Comparison of ENCODE assay signal across 15 cellular contexts in genomic region chr5:42807722-42808447, GRCh38. TPM values are rescaled to one million over a fixed set of nuclear protein-coding genes. Genes with fewer than 3 reads are reported as not detected.
A peak's percentile ranks its signal among the peaks of the same experiment; 100 is the strongest.
DNase-seq lines count a peak whose midpoint lies in the region; ATAC-seq, FAIRE-seq and TF ChIP-seq lines count a peak whose summit lies in the region.
"Had no signal": no experiment of that assay in that cellular context is flagged by ENCODE, and none has a peak within 500 bp of the region (broad histone marks: within the 10 kb centered on the region; RNA-seq: fewer than 3 reads in every experiment).

No MANE protein-coding gene starts in this region.

- peaks cover 2 to 10% of the 10 kb centered on the region in 2 donors for H3K4me1 ChIP-seq in kidney (ENCODE audit: control insufficient read depth in 1 of 2, insufficient read depth in 1 of 2, low read depth in 1 of 2, low read length in 2 of 2)

- H3K27ac ChIP-seq in kidney (ENCODE audit: low read depth in 2 of 2, low read length in 2 of 2): no peak overlapping the region
- H3K27ac ChIP-seq: KMS-11, prostate gland had no signal

- ATAC-seq in sciatic nerve: peak; percentile 14
- ATAC-seq in GM21717 (IDR thresholded peaks at IDR 0.05; ENCODE audit: unreplicated experiment): no peak
- ATAC-seq in stimulated activated naive CD8-positive, alpha-beta T cell treated with anti-CD3 and anti-CD28 coated beads, Interleukin-15, Interleukin-2, amounts not matched to agents 100 U/mL and 50 U/mL, for 24 hours: no peak
- ATAC-seq in GM21576 (IDR thresholded peaks at IDR 0.05; ENCODE audit: unreplicated experiment): no peak
- ATAC-seq: stimulated activated naive CD8-positive, alpha-beta T cell treated with anti-CD3 and anti-CD28 coated beads, Interleukin-15, amount 100 ng/mL, for 72 hours had no signal

- no peak for FAIRE-seq in kidney (lab: Jason Lieb, UNC)

- TF ChIP-seq CTCF in kidney (IDR thresholded peaks at IDR 0.05; ENCODE audit: borderline replicate concordance, extremely low read depth, insufficient read depth): peak; percentile 32

- H3K9me3 ChIP-seq in kidney (ENCODE audit: control insufficient read depth in 1 of 2, low read length in 2 of 2): no peaks in the 10 kb centered on the region
- H3K9me3 ChIP-seq: prostate gland had no signal

- H3K9ac ChIP-seq in kidney (ENCODE audit: low read length in 2 of 2): no peak overlapping the region
- H3K9ac ChIP-seq: KMS-11 had no signal

- peak overlapping the region; percentile 49 to 97 for H3K4me3 ChIP-seq in kidney (ENCODE audit: low read length in 2 of 2)
- H3K4me3 ChIP-seq: prostate gland had no signal

- intact Hi-C loops in kidney (cut with DNase I) (no loop called here), sciatic nerve (cut with DNase I) (loop anchor here (10.0 kb wide), 1 partner anchor 77 kb away; no protein-coding TSS in a partner anchor)

- DNase-seq in HuH-7 (ENCODE audit: low spot score): peak; percentile 38
- peak; percentile 3 for DNase-seq in cerebellum (ENCODE audit: low spot score)
- peak; percentile 47 for DNase-seq in kidney
- no peak for DNase-seq in sciatic nerve (ENCODE audit: low spot score)
- DNase-seq in stimulated activated naive CD8-positive, alpha-beta T cell treated with anti-CD3 and anti-CD28 coated beads, Interleukin-15, Interleukin-2, amounts not matched to agents 100 U/mL and 50 U/mL, for 24 hours: no peak
- DNase-seq in NCI-H2227 treated with DMSO at 0.1 percent for 48 hours (lab: John Stamatoyannopoulos, UW): no peak
- DNase-seq: activated CD4-positive, alpha-beta T cell treated with anti-CD3 and anti-CD28 coated beads for 48 hours; NCI-H187; stimulated activated naive CD8-positive, alpha-beta T cell treated with anti-CD3 and anti-CD28 coated beads, Interleukin-15, amount 100 ng/mL, for 72 hours; SW 1271 had no signal

- peaks cover 7 to 42% of the 10 kb centered on the region in 2 donors for H3K36me3 ChIP-seq in kidney (ENCODE audit: control insufficient read depth in 1 of 2, insufficient read depth in 2 of 2, low read length in 2 of 2)
- H3K36me3 ChIP-seq: prostate gland had no signal

RNA-seq across cellular contexts. Expression of gene SELENOP, which starts 3.8 kb away (rescaled TPM):
- 82.0 TPM for total RNA-seq in cerebellum
- total RNA-seq in kidney: 305 TPM
- 390 TPM for polyA plus RNA-seq in kidney (ENCODE audit: insufficient read depth, low read depth, low replicate concordance)
- total RNA-seq in sciatic nerve: 801 TPM
- total RNA-seq: activated T-helper 1 cell treated with anti-CD3 and anti-CD28 coated beads, Interleukin-12 subunit alpha, Interleukin-12 subunit beta, Interleukin-2, Interleukin-4 antibody, amounts not matched to agents 30 ng/mL and 10 ng/mL and 1 ng/mL, durations not matched to agents 14 hours and 24 hours and 36 hours had no signal

RNA-seq across cellular contexts. Expression of gene CCDC152, which starts 51.3 kb away (rescaled TPM):
- 7.4 TPM for total RNA-seq in cerebellum
- total RNA-seq in kidney: 1.1 TPM
- polyA plus RNA-seq in kidney (ENCODE audit: insufficient read depth, low read depth, low replicate concordance): 0.15 TPM
- total RNA-seq in sciatic nerve: 5.2 TPM

Comparison
In these comparisons a context has a peak if more than half of its experiments do, and no peak if none do; other contexts are left out.
1. DNase-seq: peak in HuH-7 (single experiment), cerebellum (single experiment) and kidney (single experiment); none in sciatic nerve (single experiment), stimulated activated naive CD8-positive, alpha-beta T cell treated with anti-CD3 and anti-CD28 coated beads, Interleukin-15, Interleukin-2, amounts not matched to agents 100 U/mL and 50 U/mL, for 24 hours (single experiment) and NCI-H2227 treated with DMSO at 0.1 percent for 48 hours (single experiment).